Comparison of ENCODE assay signal across 26 cellular contexts in the genomic region with DNA sequence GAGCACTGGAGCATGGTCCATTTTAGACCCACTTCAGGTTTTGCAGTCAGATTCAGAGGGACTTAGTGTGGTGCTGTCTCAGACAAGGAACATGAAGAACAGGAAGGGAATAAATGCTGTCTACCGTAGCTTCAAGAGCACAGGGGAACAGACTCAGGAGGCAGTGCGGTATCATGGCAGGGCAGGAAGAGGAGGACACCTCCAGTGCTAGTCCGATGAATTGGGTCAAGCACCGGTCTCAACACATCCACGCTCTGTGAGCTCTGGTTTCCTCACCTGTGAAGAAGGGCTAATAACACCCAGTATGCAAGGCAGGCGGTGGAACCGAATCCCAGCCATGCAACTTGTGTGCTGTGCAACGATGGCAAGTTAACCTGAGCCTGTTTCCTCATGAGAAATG. TPM values are rescaled to one million over a fixed set of nuclear protein-coding genes. Genes with fewer than 3 reads are reported as not detected.
A peak's percentile ranks its signal among the peaks of the same experiment; 100 is the strongest.
DNase-seq lines count a peak whose midpoint lies in the region; ATAC-seq and TF ChIP-seq lines count a peak whose summit lies in the region.
"Had no signal": no experiment of that assay in that cellular context is flagged by ENCODE, and none has a peak within 500 bp of the region (broad histone marks: within the 10 kb centered on the region; RNA-seq: fewer than 3 reads in every experiment).

No MANE protein-coding gene starts in this region.

- H2AFZ ChIP-seq in H9 (ENCODE audit: low read length), result no peak overlapping the region
- H2AFZ ChIP-seq: PC-9 had no signal

- H3K4me1 Mint-ChIP-seq in T-helper 1 cell treated with Interleukin-12 subunit alpha and Interleukin-12 subunit beta and Interleukin-4 antibody, amounts not matched to agents 30 μg/mL and 1 μg/mL, for 36 hours (ENCODE audit: low read depth), result peaks cover 24% of the 10 kb centered on the region
- H3K4me1 Mint-ChIP-seq in H9 (peaks cover 24 to 27% of the 10 kb centered on the region in 2 experiments), endodermal cell (peaks cover 12% of the 10 kb centered on the region)

- H3K4me3 Mint-ChIP-seq in T-helper 1 cell treated with Interleukin-12 subunit alpha and Interleukin-12 subunit beta and Interleukin-4 antibody, amounts not matched to agents 30 μg/mL and 1 μg/mL, for 36 hours, result no peak overlapping the region
- H3K4me3 Mint-ChIP-seq in H9 (no peak overlapping the region), endodermal cell (no peak overlapping the region)
- H3K4me3 Mint-ChIP-seq: B cell, CD14-positive monocyte had no signal

- H3T11ph ChIP-seq in H9 (ENCODE audit: low read length), result no peak overlapping the region

- no peaks in the 10 kb centered on the region for H3K9me3 Mint-ChIP-seq in T-helper 1 cell treated with Interleukin-12 subunit alpha and Interleukin-12 subunit beta and Interleukin-4 antibody, amounts not matched to agents 30 μg/mL and 1 μg/mL, for 36 hours
- H3K9me3 Mint-ChIP-seq in H9 (no peaks in the 10 kb centered on the region; a peak in 1 of 5 replicates), endodermal cell (no peaks in the 10 kb centered on the region)
- H3K9me3 Mint-ChIP-seq: CD14-positive monocyte had no signal

- peak overlapping the region; percentile 15 for H3K27ac Mint-ChIP-seq in T-helper 1 cell treated with Interleukin-12 subunit alpha and Interleukin-12 subunit beta and Interleukin-4 antibody, amounts not matched to agents 30 μg/mL and 1 μg/mL, for 36 hours
- H3K27ac Mint-ChIP-seq in H9, result peak overlapping the region in 2 of 3 experiments; percentile 76 to 79; a peak in 4 of 7 replicates
- H3K27ac Mint-ChIP-seq in endodermal cell, result no peak overlapping the region
- H3K27ac Mint-ChIP-seq: B cell had no signal

- WGBS in H9 (ENCODE audit: extremely low coverage, insufficient read length, low lambda C conversion rate), result no CpG with 5 or more reads among the region's 8 CpGs
- WGBS in endodermal cell (ENCODE audit: insufficient coverage in 1 of 2, insufficient read length in 1 of 2), 2 experiments, result 95 to 98% methylated on average over 4 to 8 of the region's 8 CpGs

- no peak overlapping the region for H2AK5ac ChIP-seq in H9 (ENCODE audit: insufficient read length, low read length)

- H3K27me3 ChIP-seq in H9 (ENCODE audit: insufficient read depth, low read length) (no peaks in the 10 kb centered on the region), endodermal cell (ENCODE audit: control insufficient read depth, insufficient read depth, low read length, poor library complexity, severe bottlenecking) (no peaks in the 10 kb centered on the region)
- H3K27me3 ChIP-seq: SJSA1 had no signal

- no peak overlapping the region for H2BK12ac ChIP-seq in H9 (ENCODE audit: insufficient read length, low read depth, low read length)

- DNase-seq in T-helper 1 cell, result no peak
- DNase-seq in H9, result no peak
- DNase-seq in endodermal cell, result peak; percentile 46
- DNase-seq: Calu3, DMS79 treated with DMSO at 0.1 percent for 48 hours, GF-D8, NCI-H1048, NCI-H1417, NCI-H1694, NCI-H2029 treated with DMSO at 0.1 percent for 48 hours, NCI-H446 treated with DMSO at 0.1 percent for 48 hours, NCI-H526, NCI-H82, PC-9, Right ventricle myocardium superior, RPMI8226 had no signal

- H2BK5ac ChIP-seq in H9 (ENCODE audit: insufficient read length, low read length), result no peak overlapping the region

- no peak overlapping the region for H3K23ac ChIP-seq in H9 (ENCODE audit: insufficient read length, low read depth, low read length)

- H3K27ac ChIP-seq in H9 (ENCODE audit: insufficient read length, low read depth, low read length) (no peak overlapping the region), endodermal cell (ENCODE audit: low read depth, low read length) (no peak overlapping the region)
- H3K27ac ChIP-seq: 22Rv1, HL-60, PC-9, SJSA1 had no signal

- no peak overlapping the region for H2BK120ac ChIP-seq in H9 (ENCODE audit: low read depth, low read length, poor library complexity, severe bottlenecking)

- no peak overlapping the region for H3K56ac ChIP-seq in H9 (ENCODE audit: insufficient read length, low read depth, low read length)

- peaks cover 6% of the 10 kb centered on the region for H3K79me1 ChIP-seq in H9 (ENCODE audit: insufficient read depth, low read depth, low read length, poor library complexity, severe bottlenecking)

- H3K9me3 ChIP-seq in H9 (ENCODE audit: control insufficient read depth, low read depth, low read length) (no peaks in the 10 kb centered on the region), endodermal cell (ENCODE audit: control insufficient read depth, low read length) (no peaks in the 10 kb centered on the region)
- H3K9me3 ChIP-seq: HAP-1, SJSA1 had no signal

- H3K27me3 Mint-ChIP-seq in T-helper 1 cell treated with Interleukin-12 subunit alpha and Interleukin-12 subunit beta and Interleukin-4 antibody, amounts not matched to agents 30 μg/mL and 1 μg/mL, for 36 hours (ENCODE audit: low read depth), result no peaks in the 10 kb centered on the region
- H3K27me3 Mint-ChIP-seq in H9 (ENCODE audit: low read depth), result no peaks in the 10 kb centered on the region
- H3K27me3 Mint-ChIP-seq in endodermal cell (ENCODE audit: insufficient read depth), result no peaks in the 10 kb centered on the region
- H3K27me3 Mint-ChIP-seq: B cell had no signal

- H3K4me2 ChIP-seq in H9 (ENCODE audit: insufficient read depth, insufficient read length, low read length), result no peak overlapping the region
- H3K4me2 ChIP-seq: PC-9 had no signal

- ATAC-seq in GM19035 (IDR thresholded peaks at IDR 0.05; ENCODE audit: unreplicated experiment), result no peak
- ATAC-seq in GM21526 (IDR thresholded peaks at IDR 0.05; ENCODE audit: low FRiP score, unreplicated experiment), result no peak
- ATAC-seq in GM21423 (IDR thresholded peaks at IDR 0.05; ENCODE audit: unreplicated experiment), result no peak

- H3K9ac ChIP-seq in H9 (ENCODE audit: extremely low read depth, insufficient read length, low read length) (no peak overlapping the region), endodermal cell (ENCODE audit: extremely low read depth, low read length, poor library complexity, severe bottlenecking) (no peak overlapping the region)

- H4K8ac ChIP-seq in H9 (replicated peaks; ENCODE audit: insufficient read length, low read depth, low read length), result no peak overlapping the region

- H2BK20ac ChIP-seq in H9 (ENCODE audit: low read depth, low read length, poor library complexity, severe bottlenecking), result no peak overlapping the region

- no peak overlapping the region for H3K4ac ChIP-seq in H9 (ENCODE audit: low read depth, low read length)

- H3K4me3 ChIP-seq in endodermal cell (ENCODE audit: low read length), result no peak overlapping the region
- H3K4me3 ChIP-seq: HAP-1, PC-9, SJSA1 had no signal

- H3K23me2 ChIP-seq in H9 (ENCODE audit: insufficient read length, low read depth, low read length, poor library complexity, severe bottlenecking), result peaks cover 10% of the 10 kb centered on the region

- H4K20me1 ChIP-seq in H9 (ENCODE audit: control insufficient read depth, insufficient read depth, insufficient read length), result no peaks in the 10 kb centered on the region

- H2BK15ac ChIP-seq in H9 (ENCODE audit: low read depth, low read length), result no peak overlapping the region

- H3K36me3 ChIP-seq in endodermal cell (ENCODE audit: control insufficient read depth, insufficient read depth, low read length), result peaks cover 50% of the 10 kb centered on the region

- no peak overlapping the region for H4K5ac ChIP-seq in H9 (ENCODE audit: insufficient read length, low read depth, low read length)

- H4K91ac ChIP-seq in H9 (ENCODE audit: insufficient read length, low read depth, low read length), result no peak overlapping the region

- H3K79me2 ChIP-seq in H9 (ENCODE audit: insufficient read depth, low read length), result peaks cover 8% of the 10 kb centered on the region; the same call in 1 of the 2 replicates

- no peak overlapping the region for H3K18ac ChIP-seq in H9 (ENCODE audit: insufficient read length, low read depth, low read length)

- H3K4me1 ChIP-seq in H9 (ENCODE audit: insufficient read depth, low read length) (no peaks in the 10 kb centered on the region; the same call in 1 of the 2 replicates), endodermal cell (ENCODE audit: control insufficient read depth, insufficient read depth, low read length) (no peaks in the 10 kb centered on the region)

- H3K14ac ChIP-seq in H9 (ENCODE audit: insufficient read depth, low read length), result no peak overlapping the region; the same call in 1 of the 2 replicates

- peaks cover 25% of the 10 kb centered on the region for H3K36me3 Mint-ChIP-seq in T-helper 1 cell treated with Interleukin-12 subunit alpha and Interleukin-12 subunit beta and Interleukin-4 antibody, amounts not matched to agents 30 μg/mL and 1 μg/mL, for 36 hours (ENCODE audit: low read depth)
- H3K36me3 Mint-ChIP-seq in H9 (ENCODE audit: insufficient read depth in 1 of 3, low read depth in 3 of 3) (peaks cover 11 to 46% (median 28%) of the 10 kb centered on the region in 3 experiments; a peak in 6 of 7 replicates), endodermal cell (ENCODE audit: low read depth) (peaks cover 46% of the 10 kb centered on the region)

- TF ChIP-seq CTCF in H9 (conservative IDR thresholded peaks at IDR 0.05) (no peak), endodermal cell (conservative IDR thresholded peaks at IDR 0.05) (no peak)

RNA-seq across cellular contexts. Expression of a gene that starts 3.6 kb away (rescaled TPM):
- 45.4 and 51.9 TPM in 2 replicates for total RNA-seq in H9 (2021)
- 10 to 100 TPM; 48.0 to 62.4 TPM for total RNA-seq in endodermal cell
- polyA plus RNA-seq in endodermal cell (2013, experiment 1 of 2), result 42.5 TPM
- polyA plus RNA-seq in endodermal cell (2013, experiment 2 of 2), result 40.5 TPM
